Comparison of ENCODE assay signal across 31 cellular contexts in genomic region chr3:78665776-78666457, GRCh38.
DNase-seq lines count a peak whose midpoint lies in the region; ATAC-seq, FAIRE-seq and TF ChIP-seq lines count a peak whose summit lies in the region.
"Had no signal": no experiment of that assay in that cellular context is flagged by ENCODE, and none has a peak within 500 bp of the region (broad histone marks: within the 10 kb centered on the region; RNA-seq: fewer than 3 reads in every experiment).

No MANE protein-coding gene starts in this region.

- H3K9me3 ChIP-seq in breast epithelium, result no peaks in the 10 kb centered on the region
- no peaks in the 10 kb centered on the region for H3K9me3 ChIP-seq in keratinocyte (ENCODE audit: control insufficient read depth, low read depth, low read length)
- H3K9me3 ChIP-seq: gastroesophageal sphincter, lower lobe of right lung, ovary had no signal

- DNase-seq in MCF 10A (ENCODE audit: unreplicated experiment) (no peak), breast epithelium (ENCODE audit: low spot score in 2 of 2) (no peak), astrocyte of the hippocampus (ENCODE audit: low read depth, low spot score) (peak; percentile 58), keratinocyte (ENCODE audit: low read depth, low spot score) (no peak), SIG-M5 treated with dmso at 0.1 percent for 504 hours (lab: John Stamatoyannopoulos, UW; ENCODE audit: unreplicated experiment) (no peak), NCI-H524 treated with DMSO at 0.1 percent for 48 hours (lab: John Stamatoyannopoulos, UW) (no peak), NAMALWA (ENCODE audit: low spot score) (no peak)
- no peak for DNase-seq in natural killer cell treated with Interleukin-12 subunit alpha and Interleukin-12 subunit beta and Interleukin-15 and Interleukin-18, amount 100 ng/mL, for 72 hours (ENCODE audit: low spot score)
- DNase-seq: activated B cell treated with CpG ODN at 0.5 μM for 24 hours; activated CD4-positive, alpha-beta T cell treated with anti-CD3 and anti-CD28 coated beads, Interleukin-2, amount 10 ng/mL, durations not matched to agents 7 days and 5 days; AML-193; CD4-positive, CD25-positive, alpha-beta regulatory T cell; endodermal cell; H7; lower lobe of right lung; naive thymus-derived CD8-positive, alpha-beta T cell; NCI-H1417; NCI-H2227 treated with DMSO at 0.1 percent for 48 hours; ovary; SHP77 treated with DMSO at 0.1 percent for 48 hours; stimulated activated naive B cell treated with anti-CD40 and anti-IgM and Interleukin-4, amounts not matched to agents 10 μg/mL and 1 μg/mL and 100 μg/mL, for 72 hours; substantia nigra; T-helper 1 cell had no signal

- H4K20me1 ChIP-seq in keratinocyte (ENCODE audit: control insufficient read depth, extremely low read depth, insufficient read depth, low read length), result no peaks in the 10 kb centered on the region

- H3K9me3 Mint-ChIP-seq in MCF 10A (ENCODE audit: unreplicated experiment), result no peaks in the 10 kb centered on the region
- H3K9me3 Mint-ChIP-seq in natural killer cell treated with Interleukin-12 subunit alpha and Interleukin-12 subunit beta and Interleukin-15 and Interleukin-18, amount 100 ng/mL, for 72 hours, result no peaks in the 10 kb centered on the region
- H3K9me3 Mint-ChIP-seq: activated B cell treated with CpG ODN at 0.5 μM for 24 hours; activated CD4-positive, alpha-beta T cell treated with anti-CD3 and anti-CD28 coated beads, Interleukin-2, amount 10 ng/mL, durations not matched to agents 7 days and 5 days; endodermal cell; naive thymus-derived CD8-positive, alpha-beta T cell; stimulated activated naive B cell treated with anti-CD40 and anti-IgM and Interleukin-4, amounts not matched to agents 10 μg/mL and 1 μg/mL and 100 μg/mL, for 72 hours had no signal

- no peaks in the 10 kb centered on the region for H3K27me3 Mint-ChIP-seq in MCF 10A (ENCODE audit: insufficient read depth, unreplicated experiment)
- no peaks in the 10 kb centered on the region for H3K27me3 Mint-ChIP-seq in natural killer cell treated with Interleukin-12 subunit alpha and Interleukin-12 subunit beta and Interleukin-15 and Interleukin-18, amount 100 ng/mL, for 72 hours
- H3K27me3 Mint-ChIP-seq: activated B cell treated with CpG ODN at 0.5 μM for 24 hours; activated CD4-positive, alpha-beta T cell treated with anti-CD3 and anti-CD28 coated beads, Interleukin-2, amount 10 ng/mL, durations not matched to agents 7 days and 5 days; activated naive CD4-positive, alpha-beta T cell treated with anti-CD3 and anti-CD28 coated beads, Interleukin-2, amount 50 U/mL, for 24 hours; CD4-positive, CD25-positive, alpha-beta regulatory T cell; naive thymus-derived CD8-positive, alpha-beta T cell; stimulated activated naive B cell treated with anti-CD40 and anti-IgM and Interleukin-4, amounts not matched to agents 10 μg/mL and 1 μg/mL and 100 μg/mL, for 72 hours had no signal

- H3K27ac ChIP-seq in breast epithelium, result no peak overlapping the region
- peak overlapping the region; percentile 63 for H3K27ac ChIP-seq in keratinocyte (ENCODE audit: control insufficient read depth, insufficient read depth, low read length)
- H3K27ac ChIP-seq: 22Rv1, gastroesophageal sphincter, hepatocyte, KMS-11, lower lobe of right lung, ovary had no signal

- TF ChIP-seq POLR2A in breast epithelium (IDR thresholded peaks at IDR 0.05), result no peak

- H3K4me1 ChIP-seq in breast epithelium (no peaks in the 10 kb centered on the region), keratinocyte (ENCODE audit: control insufficient read depth, extremely low read depth, insufficient read depth, low read length) (peaks cover 24% of the 10 kb centered on the region)
- H3K4me1 ChIP-seq: gastroesophageal sphincter, lower lobe of right lung had no signal

- dilution Hi-C loops in keratinocyte (cut with MboI; ENCODE audit: extremely low pct_ligation_motif_present, low sequenced_read_pairs), result no loop called here

- CTCF ChIA-PET in MCF 10A (lab: Yijun Ruan, JAX), result interaction anchor here (0.6 to 7.6 kb wide), 8 partner anchors 25 to 695 kb away, joined by 3 to 69 read pairs (median 5); no protein-coding TSS in a partner anchor

- no peak for FAIRE-seq in keratinocyte (lab: Jason Lieb, UNC)
- FAIRE-seq: D721Med, GM19239 had no signal

- H3K27ac Mint-ChIP-seq in MCF 10A (ENCODE audit: low read depth, unreplicated experiment), result peak overlapping the region; percentile 79
- no peak overlapping the region for H3K27ac Mint-ChIP-seq in natural killer cell treated with Interleukin-12 subunit alpha and Interleukin-12 subunit beta and Interleukin-15 and Interleukin-18, amount 100 ng/mL, for 72 hours
- H3K27ac Mint-ChIP-seq: activated B cell treated with CpG ODN at 0.5 μM for 24 hours; activated CD4-positive, alpha-beta T cell treated with anti-CD3 and anti-CD28 coated beads, Interleukin-2, amount 10 ng/mL, durations not matched to agents 7 days and 5 days; activated naive CD4-positive, alpha-beta T cell treated with anti-CD3 and anti-CD28 coated beads, Interleukin-2, amount 50 U/mL, for 24 hours; CD4-positive, CD25-positive, alpha-beta regulatory T cell; endodermal cell; naive thymus-derived CD8-positive, alpha-beta T cell; stimulated activated naive B cell treated with anti-CD40 and anti-IgM and Interleukin-4, amounts not matched to agents 10 μg/mL and 1 μg/mL and 100 μg/mL, for 72 hours had no signal

- no peak overlapping the region for H3K4me3 Mint-ChIP-seq in MCF 10A (ENCODE audit: unreplicated experiment)
- no peak overlapping the region for H3K4me3 Mint-ChIP-seq in natural killer cell treated with Interleukin-12 subunit alpha and Interleukin-12 subunit beta and Interleukin-15 and Interleukin-18, amount 100 ng/mL, for 72 hours
- H3K4me3 Mint-ChIP-seq: activated B cell treated with CpG ODN at 0.5 μM for 24 hours; activated CD4-positive, alpha-beta T cell treated with anti-CD3 and anti-CD28 coated beads, Interleukin-2, amount 10 ng/mL, durations not matched to agents 7 days and 5 days; activated naive CD4-positive, alpha-beta T cell treated with anti-CD3 and anti-CD28 coated beads, Interleukin-2, amount 50 U/mL, for 24 hours; CD4-positive, CD25-positive, alpha-beta regulatory T cell; endodermal cell; naive thymus-derived CD8-positive, alpha-beta T cell; stimulated activated naive B cell treated with anti-CD40 and anti-IgM and Interleukin-4, amounts not matched to agents 10 μg/mL and 1 μg/mL and 100 μg/mL, for 72 hours had no signal

- intact Hi-C loops in MCF 10A (cut with micrococcal nuclease) (no loop called here), breast epithelium (cut with DNase I; ENCODE audit: low total_unique reads) (no loop called here)

- no peak for ATAC-seq in natural killer cell treated with Interleukin-12 subunit alpha and Interleukin-12 subunit beta and Interleukin-15 and Interleukin-18, amount 100 ng/mL, for 72 hours
- ATAC-seq: gastroesophageal sphincter; lower lobe of right lung; naive thymus-derived CD8-positive, alpha-beta T cell; Panc1; stimulated activated naive B cell treated with anti-CD40 and anti-IgM and Interleukin-4, amounts not matched to agents 10 μg/mL and 1 μg/mL and 100 μg/mL, for 72 hours had no signal

- H3K4me2 ChIP-seq in keratinocyte (ENCODE audit: control insufficient read depth, extremely low read depth, insufficient read depth, low read depth, low read length), result peak overlapping the region; percentile 72
- H3K4me2 ChIP-seq: hepatocyte, KMS-11 had no signal

- POLR2A ChIA-PET in MCF 10A (lab: Yijun Ruan, JAX), result interaction anchor here (0.6 to 2.2 kb wide), 7 partner anchors 65 to 372 kb away, joined by 3 to 23 read pairs (median 4); no protein-coding TSS in a partner anchor

- H3K4me1 Mint-ChIP-seq in MCF 10A (ENCODE audit: insufficient read depth, unreplicated experiment), result peaks cover 11% of the 10 kb centered on the region
- H3K4me1 Mint-ChIP-seq in natural killer cell treated with Interleukin-12 subunit alpha and Interleukin-12 subunit beta and Interleukin-15 and Interleukin-18, amount 100 ng/mL, for 72 hours (ENCODE audit: low read depth in 2 of 2), result no peaks in the 10 kb centered on the region
- H3K4me1 Mint-ChIP-seq: activated B cell treated with CpG ODN at 0.5 μM for 24 hours; activated CD4-positive, alpha-beta T cell treated with anti-CD3 and anti-CD28 coated beads, Interleukin-2, amount 10 ng/mL, durations not matched to agents 7 days and 5 days; activated naive CD4-positive, alpha-beta T cell treated with anti-CD3 and anti-CD28 coated beads, Interleukin-2, amount 50 U/mL, for 24 hours; CD4-positive, CD25-positive, alpha-beta regulatory T cell; naive thymus-derived CD8-positive, alpha-beta T cell; stimulated activated naive B cell treated with anti-CD40 and anti-IgM and Interleukin-4, amounts not matched to agents 10 μg/mL and 1 μg/mL and 100 μg/mL, for 72 hours had no signal

- H3K4me3 ChIP-seq in breast epithelium (no peak overlapping the region), keratinocyte (ENCODE audit: control insufficient read depth in 2 of 3, extremely low read depth in 1 of 3, insufficient read depth in 2 of 3, low read depth in 1 of 3, low read length in 3 of 3) (no peak overlapping the region)
- H3K4me3 ChIP-seq: gastroesophageal sphincter, hepatocyte, lower lobe of right lung, ovary had no signal

- H3K36me3 ChIP-seq in breast epithelium (no peaks in the 10 kb centered on the region), keratinocyte (ENCODE audit: control insufficient read depth in 2 of 2, extremely low read depth in 1 of 2, insufficient read depth in 2 of 2, low read length in 2 of 2) (no peaks in the 10 kb centered on the region)
- H3K36me3 ChIP-seq: gastroesophageal sphincter, lower lobe of right lung, ovary had no signal

- H3K27me3 ChIP-seq in breast epithelium, result no peaks in the 10 kb centered on the region
- no peaks in the 10 kb centered on the region for H3K27me3 ChIP-seq in keratinocyte (ENCODE audit: control insufficient read depth, extremely low read depth, insufficient read depth, low read length)
- H3K27me3 ChIP-seq: gastroesophageal sphincter, hepatocyte, ovary had no signal

- TF ChIP-seq CTCF in MCF 10A (IDR thresholded peaks at IDR 0.05; ENCODE audit: unreplicated experiment) (no peak), breast epithelium (IDR thresholded peaks at IDR 0.05) (no peak), keratinocyte (optimal IDR thresholded peaks at IDR 0.05 in 1 of 3, IDR thresholded peaks at IDR 0.05 in 1 of 3, conservative IDR thresholded peaks at IDR 0.05 in 1 of 3; ENCODE audit: extremely low read depth in 1 of 3, insufficient read depth in 2 of 3, low read length in 3 of 3) (no peak)

- H3K79me2 ChIP-seq in keratinocyte (ENCODE audit: control insufficient read depth, insufficient read depth, low read length), result no peaks in the 10 kb centered on the region
- H3K79me2 ChIP-seq: hepatocyte had no signal

- no TSS peak for BruUV-seq in MCF 10A (replicated peaks; lab: Mats Ljungman, UMichigan)

- no peaks in the 10 kb centered on the region for H3K36me3 Mint-ChIP-seq in MCF 10A (ENCODE audit: insufficient read depth, unreplicated experiment)
- no peaks in the 10 kb centered on the region for H3K36me3 Mint-ChIP-seq in natural killer cell treated with Interleukin-12 subunit alpha and Interleukin-12 subunit beta and Interleukin-15 and Interleukin-18, amount 100 ng/mL, for 72 hours
- H3K36me3 Mint-ChIP-seq: activated naive CD4-positive, alpha-beta T cell treated with anti-CD3 and anti-CD28 coated beads, Interleukin-2, amount 50 U/mL, for 24 hours; CD4-positive, CD25-positive, alpha-beta regulatory T cell; naive thymus-derived CD8-positive, alpha-beta T cell; stimulated activated naive B cell treated with anti-CD40 and anti-IgM and Interleukin-4, amounts not matched to agents 10 μg/mL and 1 μg/mL and 100 μg/mL, for 72 hours had no signal

- no peak overlapping the region for H2AFZ ChIP-seq in keratinocyte (ENCODE audit: control insufficient read depth, low read length)
- H2AFZ ChIP-seq: hepatocyte had no signal

- no peaks in the 10 kb centered on the region for H3K9me1 ChIP-seq in keratinocyte (ENCODE audit: control insufficient read depth, extremely low read depth, insufficient read depth, low read length)

- H3K9ac ChIP-seq in keratinocyte (ENCODE audit: control insufficient read depth, extremely low read depth, insufficient read depth, low read length), result no peak overlapping the region
- H3K9ac ChIP-seq: KMS-11 had no signal
